ENCODE assay signal across 1 cellular context in genomic region chr14:76904740-76905569, GRCh38.
TF ChIP-seq lines count a peak whose summit lies in the region.

No MANE protein-coding gene starts in this region.

TF ChIP-seq in GM12878, 131 proteins besides CTCF, POLR2A, EP300 and RAD21 (continued from another document and continues in another):
- TF ChIP-seq ZBTB33 (IDR thresholded peaks at IDR 0.05) (no peak), SMAD1 (IDR thresholded peaks at IDR 0.05; ENCODE audit: low read depth, partially characterized antibody) (no peak), HDAC2 (IDR thresholded peaks at IDR 0.05) (no peak), MTA3 (IDR thresholded peaks at IDR 0.05; ENCODE audit: borderline replicate concordance, low read length) (no peak; the same call in 1 of the 2 replicates), PKNOX1 (IDR thresholded peaks at IDR 0.05) (no peak), HDGF (IDR thresholded peaks at IDR 0.05) (no peak), CEBPZ (IDR thresholded peaks at IDR 0.05; ENCODE audit: low read depth, low read length) (no peak), FOS (IDR thresholded peaks at IDR 0.05; ENCODE audit: borderline replicate concordance, extremely low read depth, insufficient read length) (no peak), ZNF592 (IDR thresholded peaks at IDR 0.05) (no peak), FOXM1 (IDR thresholded peaks at IDR 0.05; ENCODE audit: low read depth, low read length) (no peak), CHD4 (IDR thresholded peaks at IDR 0.05) (no peak), SKIL (IDR thresholded peaks at IDR 0.05; ENCODE audit: low read depth, poor library complexity, severe bottlenecking) (no peak), NKRF (conservative IDR thresholded peaks at IDR 0.05) (no peak), ZBTB4 (CRISPR knock-in tag; IDR thresholded peaks at IDR 0.05) (no peak), ZNF622 (IDR thresholded peaks at IDR 0.05) (no peak), ZNF24 (IDR thresholded peaks at IDR 0.05) (no peak), IRF5 (IDR thresholded peaks at IDR 0.05; ENCODE audit: borderline replicate concordance) (no peak), RCOR1 (conservative IDR thresholded peaks at IDR 0.05; ENCODE audit: low read depth, low read length) (no peak), PAX5 (IDR thresholded peaks at IDR 0.05; ENCODE audit: borderline replicate concordance, low read depth, low read length) (peak; percentile 61; the same call in 1 of the 2 replicates), SRF (IDR thresholded peaks at IDR 0.05; ENCODE audit: low read depth in 2 of 2, low read length in 2 of 2) (no peak), TCF3 (IDR thresholded peaks at IDR 0.05; ENCODE audit: borderline replicate concordance, insufficient read depth, low read depth, low read length) (peak; percentile 60; the same call in 1 of the 2 replicates), BHLHE40 (IDR thresholded peaks at IDR 0.05; ENCODE audit: borderline replicate concordance in 1 of 2, low read depth in 2 of 2, low read length in 1 of 2) (peak in 1 of 2 experiments; percentile 37; a peak in 1 of 4 replicates), TBL1XR1 (IDR thresholded peaks at IDR 0.05; ENCODE audit: low read depth, low read length) (no peak), TCF12 (IDR thresholded peaks at IDR 0.05; ENCODE audit: low read depth, low read length) (peak; percentile 61; the same call in 1 of the 2 replicates), SIN3A (IDR thresholded peaks at IDR 0.05; ENCODE audit: low read depth, low read length) (no peak), CREB1 (IDR thresholded peaks at IDR 0.05; ENCODE audit: low read depth) (0 out of 2 replicates have a peak, but pooled peaks have one; percentile 36), IKZF2 (IDR thresholded peaks at IDR 0.05) (peak in 1 of 2 experiments; percentile 43; a peak in 1 of 4 replicates), CBX3 (IDR thresholded peaks at IDR 0.05; ENCODE audit: borderline replicate concordance, low read depth) (no peak), NR2F1 (conservative IDR thresholded peaks at IDR 0.05) (no peak), MYC (IDR thresholded peaks at IDR 0.05; ENCODE audit: insufficient read depth, insufficient read length, insufficient replicate concordance, low read length, severe bottlenecking) (no peak), IRF3 (IDR thresholded peaks at IDR 0.05) (no peak), GATAD2B (conservative IDR thresholded peaks at IDR 0.05; ENCODE audit: low read depth) (0 out of 2 replicates have a peak, but pooled peaks have one; percentile 25), IRF4 (IDR thresholded peaks at IDR 0.05; ENCODE audit: low read depth, low read length) (no peak), SP1 (IDR thresholded peaks at IDR 0.05; ENCODE audit: low read depth, low read length) (no peak), SREBF1 (IDR thresholded peaks at IDR 0.05; ENCODE audit: low read length) (no peak), ZNF274 (IDR thresholded peaks at IDR 0.05; ENCODE audit: insufficient read depth, insufficient read length) (no peak), LARP7 (IDR thresholded peaks at IDR 0.05) (no peak), SMAD5 (IDR thresholded peaks at IDR 0.05; ENCODE audit: low read depth) (no peak), RUNX3 (IDR thresholded peaks at IDR 0.05; ENCODE audit: low read length) (peak; percentile 49; the same call in 1 of the 2 replicates), NR2C2 (IDR thresholded peaks at IDR 0.05; ENCODE audit: borderline replicate concordance, control insufficient read depth, insufficient read length, low read depth) (no peak), MYB (IDR thresholded peaks at IDR 0.05; ENCODE audit: borderline replicate concordance, low read depth, low read length) (no peak)
